Comparison of ENCODE assay signal across 9 cellular contexts in the genomic region with DNA sequence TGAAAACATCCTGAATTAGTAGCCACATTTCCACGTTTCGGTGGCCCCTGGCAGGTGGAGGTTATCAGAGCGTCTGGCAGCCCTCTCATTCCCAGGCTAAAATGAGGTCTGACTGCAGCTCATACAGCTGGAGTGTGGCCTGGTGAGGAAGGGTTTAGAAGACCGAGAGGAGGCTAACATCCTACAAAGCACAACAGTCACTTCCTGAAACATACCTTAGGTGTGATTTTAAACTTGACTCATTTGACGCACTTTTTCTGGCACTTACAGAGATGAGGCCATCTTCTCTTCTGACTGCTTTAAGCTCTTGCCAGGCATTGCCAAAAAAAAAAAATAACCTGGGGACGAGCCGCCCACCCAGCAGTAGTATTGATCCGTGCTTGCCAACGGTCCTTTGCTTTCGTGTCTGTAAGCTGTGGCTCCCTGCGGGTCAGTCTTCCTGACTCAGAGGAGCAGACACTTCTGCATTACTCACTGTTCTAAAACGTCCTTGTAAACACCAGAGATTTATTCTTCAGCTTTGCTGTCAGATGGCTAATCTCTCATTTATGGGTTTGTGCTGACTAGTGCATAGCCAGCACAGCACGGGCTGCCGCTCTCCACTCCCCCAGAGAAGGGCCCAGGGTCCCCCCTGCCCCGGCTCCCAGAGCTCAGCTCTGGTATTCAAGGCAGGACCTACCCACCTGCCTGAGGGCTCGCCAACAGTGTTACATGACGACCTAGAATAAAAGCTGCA.
A peak's percentile ranks its signal among the peaks of the same experiment; 100 is the strongest.
DNase-seq lines count a peak whose midpoint lies in the region; ATAC-seq, FAIRE-seq and TF ChIP-seq lines count a peak whose summit lies in the region.
"Had no signal": no experiment of that assay in that cellular context is flagged by ENCODE, and none has a peak within 500 bp of the region (broad histone marks: within the 10 kb centered on the region; RNA-seq: fewer than 3 reads in every experiment).

No MANE protein-coding gene starts in this region.

- H3K9ac ChIP-seq in astrocyte (ENCODE audit: low read length): peak overlapping the region; percentile 64

- H3K9me3 Mint-ChIP-seq in astrocyte (ENCODE audit: unreplicated experiment): no peaks in the 10 kb centered on the region
- H3K9me3 Mint-ChIP-seq: CD8-positive, alpha-beta T cell had no signal

- H3K4me2 ChIP-seq in astrocyte (ENCODE audit: low read length) (peak overlapping the region; percentile 77), OCI-LY7 (ENCODE audit: low read length) (no peak overlapping the region)

- no peak for DNase-seq in Right ventricle myocardium superior
- no peak for DNase-seq in cardiac septum (ENCODE audit: low spot score)
- DNase-seq in astrocyte (ENCODE audit: low read depth): peak; percentile 86
- DNase-seq in left lung: no peak
- no peak for DNase-seq in NCI-H2029 (lab: John Stamatoyannopoulos, UW)
- no peak for DNase-seq in OCI-LY7 (ENCODE audit: low spot score)
- no peak for DNase-seq in activated CD4-positive, alpha-beta T cell treated with anti-CD3 and anti-CD28 coated beads for 1 hour
- DNase-seq in activated CD4-positive, alpha-beta T cell treated with anti-CD3 and anti-CD28 coated beads, Interleukin-2, amount 50 U/mL, for 1 hour: no peak

- TF ChIP-seq CTCF in astrocyte (IDR thresholded peaks at IDR 0.05; ENCODE audit: insufficient read depth, low read depth, low read length): no peak
- TF ChIP-seq CTCF in left lung (IDR thresholded peaks at IDR 0.05): no peak
- TF ChIP-seq CTCF in OCI-LY7 (conservative IDR thresholded peaks at IDR 0.05; ENCODE audit: low read length): no peak

- peak overlapping the region; percentile 93 for H3K27ac Mint-ChIP-seq in astrocyte (ENCODE audit: unreplicated experiment)
- H3K27ac Mint-ChIP-seq: CD8-positive, alpha-beta T cell had no signal

- H3K27ac ChIP-seq in astrocyte (ENCODE audit: low read depth, low read length) (peak overlapping the region; percentile 77), left lung (no peak overlapping the region), OCI-LY7 (ENCODE audit: low read depth, low read length, poor library complexity, severe bottlenecking) (no peak overlapping the region)

- H3K4me3 ChIP-seq in astrocyte (ENCODE audit: insufficient read depth, low read depth, low read length) (peak overlapping the region; percentile 13), left lung (no peak overlapping the region), OCI-LY7 (ENCODE audit: low read depth, low read length, poor library complexity, severe bottlenecking) (no peak overlapping the region)

- H3K9me2 ChIP-seq in OCI-LY7 (ENCODE audit: insufficient read depth, low read length): no peaks in the 10 kb centered on the region

- CTCF ChIA-PET in OCI-LY7 (lab: Charles Lee; ENCODE audit: unreplicated experiment): no interaction called here

- peak; percentile 97 for FAIRE-seq in astrocyte (lab: Jason Lieb, UNC)

- H3K27me3 ChIP-seq in astrocyte (ENCODE audit: insufficient read depth, low read length): peaks cover 2% of the 10 kb centered on the region
- H3K27me3 ChIP-seq in left lung: peaks cover 0 to 15% of the 10 kb centered on the region in 2 donors

- ATAC-seq in Right ventricle myocardium superior (ENCODE audit: poor library complexity) (peak; percentile 27), left lung (peak; percentile 51)
- ATAC-seq: CD8-positive, alpha-beta T cell had no signal

- H2AFZ ChIP-seq in astrocyte (ENCODE audit: low read depth, low read length): peak overlapping the region; percentile 60
- no peak overlapping the region for H2AFZ ChIP-seq in OCI-LY7 (ENCODE audit: low read length)

- H3K4me1 Mint-ChIP-seq in astrocyte (ENCODE audit: low read depth, unreplicated experiment): peaks cover 43% of the 10 kb centered on the region

- H3K79me2 ChIP-seq in astrocyte (ENCODE audit: insufficient read depth, low read length) (no peaks in the 10 kb centered on the region), OCI-LY7 (ENCODE audit: insufficient read depth, low read depth, low read length) (no peaks in the 10 kb centered on the region)

- POLR2A ChIA-PET in OCI-LY7 (lab: Charles Lee): interaction anchor here (0.5 kb wide), 1 partner anchor 1169 kb away, joined by 3 read pairs; no protein-coding TSS in a partner anchor

- no peaks in the 10 kb centered on the region for H3K36me3 Mint-ChIP-seq in astrocyte (ENCODE audit: low read depth, unreplicated experiment)
- H3K36me3 Mint-ChIP-seq: CD8-positive, alpha-beta T cell had no signal

- H3K4me3 Mint-ChIP-seq in astrocyte (ENCODE audit: unreplicated experiment): peak overlapping the region; percentile 61
- H3K4me3 Mint-ChIP-seq: CD8-positive, alpha-beta T cell had no signal

- H4K20me1 ChIP-seq in astrocyte (ENCODE audit: insufficient read depth, low read length) (no peaks in the 10 kb centered on the region), OCI-LY7 (ENCODE audit: insufficient read depth, low read length) (no peaks in the 10 kb centered on the region)

- H3K9me3 ChIP-seq in astrocyte (ENCODE audit: insufficient read depth, low read depth, low read length): no peaks in the 10 kb centered on the region
- H3K9me3 ChIP-seq in left lung: no peaks in the 10 kb centered on the region
- H3K9me3 ChIP-seq in OCI-LY7 (ENCODE audit: low read length): no peaks in the 10 kb centered on the region

- H3K36me3 ChIP-seq in astrocyte (ENCODE audit: insufficient read depth, low read length): no peaks in the 10 kb centered on the region
- H3K36me3 ChIP-seq in left lung: no peaks in the 10 kb centered on the region
- no peaks in the 10 kb centered on the region for H3K36me3 ChIP-seq in OCI-LY7 (ENCODE audit: insufficient read depth, low read length)

- peaks cover 31% of the 10 kb centered on the region for H3K4me1 ChIP-seq in astrocyte (ENCODE audit: insufficient read depth, low read length)
- peaks cover 5 to 6% of the 10 kb centered on the region in 2 donors for H3K4me1 ChIP-seq in left lung
- H3K4me1 ChIP-seq in OCI-LY7 (ENCODE audit: insufficient read depth, low read length, poor library complexity, severe bottlenecking): no peaks in the 10 kb centered on the region

- intact Hi-C loops in Right ventricle myocardium superior (cut with DNase I): loop anchor here (10.0 kb wide), 1 partner anchor 727 kb away; no protein-coding TSS in a partner anchor
- intact Hi-C loops in cardiac septum (cut with DNase I): loop anchor here (10.0 kb wide), 1 partner anchor 717 kb away; no protein-coding TSS in a partner anchor
- intact Hi-C loops in left lung (cut with DNase I): loop anchor here in 1 of 2 donors (10.0 kb wide), 1 partner anchor 197 kb away; no protein-coding TSS in a partner anchor
- intact Hi-C loops in OCI-LY7 (cut with micrococcal nuclease; ENCODE audit: unreplicated experiment): no loop called here

- peaks cover 8% of the 10 kb centered on the region for H3K27me3 Mint-ChIP-seq in astrocyte (ENCODE audit: low read depth, unreplicated experiment)

- no TSS peak for BruUV-seq in OCI-LY7 (replicated peaks; lab: Mats Ljungman, UMichigan)
